In the genomic region with DNA sequence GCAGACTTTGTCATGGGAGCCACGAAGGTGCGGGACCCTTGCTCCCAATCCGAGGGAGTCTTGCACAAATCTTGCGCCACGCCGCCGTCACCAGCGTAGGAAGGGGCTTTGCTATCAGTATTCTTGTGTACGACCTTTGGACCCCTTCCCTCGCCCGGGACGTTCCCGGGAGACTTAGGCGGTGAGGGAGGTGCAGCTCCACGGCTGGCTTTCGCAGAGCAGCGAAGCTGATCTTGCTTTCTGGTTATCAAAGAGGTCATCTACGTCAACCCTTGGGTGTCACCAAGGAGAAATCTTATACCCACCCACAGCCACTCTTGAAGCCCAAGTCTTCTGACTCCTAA, we compare ENCODE assay signal across 7 cellular contexts. TPM values are rescaled to one million over a fixed set of nuclear protein-coding genes. Genes with fewer than 3 reads are reported as not detected.
DNase-seq lines count a peak whose midpoint lies in the region; ATAC-seq and TF ChIP-seq lines count a peak whose summit lies in the region.

No MANE protein-coding gene starts in this region.

- DNase-seq in Peyer's patch (peak in 2 of 3 donors; percentile 85 to 86), endothelial cell (ENCODE audit: low spot score) (no peak), AG08396 (ENCODE audit: low spot score) (no peak)
- DNase-seq in activated CD4-positive, CD25-positive, alpha-beta regulatory T cell treated with anti-CD3 and anti-CD28 coated beads, Interleukin-2, amount 50 U/mL, for 72 hours: no peak

- no peaks in the 10 kb centered on the region for H3K27me3 ChIP-seq in Peyer's patch

- no peak overlapping the region for H3K27ac Mint-ChIP-seq in endothelial cell (ENCODE audit: unreplicated experiment)
- peak overlapping the region; percentile 81 to 96 (median 95) for H3K27ac Mint-ChIP-seq in nephron

- ATAC-seq in GM21825 (IDR thresholded peaks at IDR 0.05; ENCODE audit: unreplicated experiment) (peak; percentile 5), HG03039 (IDR thresholded peaks at IDR 0.05; ENCODE audit: unreplicated experiment) (no peak)

- no peak for TF ChIP-seq CTCF in Peyer's patch (IDR thresholded peaks at IDR 0.05)
- TF ChIP-seq CTCF in endothelial cell (IDR thresholded peaks at IDR 0.05; ENCODE audit: unreplicated experiment): no peak
- TF ChIP-seq CTCF in nephron (IDR thresholded peaks at IDR 0.05; ENCODE audit: unreplicated experiment in 3 of 3): no peak

- TF ChIP-seq POLR2A in Peyer's patch (IDR thresholded peaks at IDR 0.05): no peak

- no peaks in the 10 kb centered on the region for H3K36me3 ChIP-seq in Peyer's patch

- H3K4me3 Mint-ChIP-seq in endothelial cell (ENCODE audit: unreplicated experiment) (peak overlapping the region; percentile 95), nephron (peak overlapping the region; percentile 92 to 97 (median 94))

- H3K27me3 Mint-ChIP-seq in endothelial cell (ENCODE audit: unreplicated experiment) (peaks cover 6% of the 10 kb centered on the region), nephron (ENCODE audit: low read depth) (no peaks in the 10 kb centered on the region)

- H3K9me3 ChIP-seq in Peyer's patch: no peaks in the 10 kb centered on the region

- H3K4me1 ChIP-seq in Peyer's patch: peaks cover 0 to 25% (median 2%) of the 10 kb centered on the region in 4 donors

- peak overlapping the region; percentile 92 to 98 (median 96) for H3K27ac ChIP-seq in Peyer's patch

- H3K9me3 Mint-ChIP-seq in endothelial cell (ENCODE audit: unreplicated experiment) (no peaks in the 10 kb centered on the region), nephron (no peaks in the 10 kb centered on the region)

- H3K36me3 Mint-ChIP-seq in endothelial cell (ENCODE audit: low read depth, unreplicated experiment) (no peaks in the 10 kb centered on the region), nephron (ENCODE audit: low read depth) (peaks cover 4% of the 10 kb centered on the region)

- peak overlapping the region; percentile 64 to 88 (median 74) for H3K4me3 ChIP-seq in Peyer's patch

- H3K4me1 Mint-ChIP-seq in endothelial cell (ENCODE audit: unreplicated experiment) (peaks cover 4% of the 10 kb centered on the region), nephron (peaks cover 19% of the 10 kb centered on the region)

RNA-seq across cellular contexts. Expression of a gene that starts 0.6 kb away (rescaled TPM):
- total RNA-seq in Peyer's patch (100 to 1,000 TPM in 1 of 4 donors, 10 to 100 TPM in 3; 24.8 to 103 (median 78.7) TPM), endothelial cell (ENCODE audit: unreplicated experiment) (116 TPM)

RNA-seq across cellular contexts. Expression of a gene that starts 11.8 kb away (rescaled TPM):
- total RNA-seq in Peyer's patch (10 to 100 TPM; 34.5 to 60.2 (median 54.1) TPM), endothelial cell (ENCODE audit: unreplicated experiment) (45.7 TPM)

RNA-seq across cellular contexts. Expression of a gene that starts 34.0 kb away (rescaled TPM):
- total RNA-seq in Peyer's patch: 10 to 100 TPM; 45.8 to 68.5 (median 65.2) TPM
- 106 TPM for total RNA-seq in endothelial cell (ENCODE audit: unreplicated experiment)

RNA-seq across cellular contexts. Expression of a gene that starts 41.9 kb away (rescaled TPM):
- 100 to 1,000 TPM; 275 to 432 (median 358) TPM for total RNA-seq in Peyer's patch
- total RNA-seq in endothelial cell (ENCODE audit: unreplicated experiment): 122 TPM

RNA-seq across cellular contexts. Expression of a gene that starts 52.9 kb away (rescaled TPM):
- total RNA-seq in Peyer's patch: 10 to 100 TPM in 1 of 4 donors, 1 to 10 TPM in 1, not detected in 2; 1.3 to 12.4 TPM
- total RNA-seq in endothelial cell (ENCODE audit: unreplicated experiment): not detected

Comparison
In these comparisons a context has a peak if more than half of its experiments do, and no peak if none do; other contexts are left out.
1. DNase-seq: peak in Peyer's patch (2 of 3); none in endothelial cell (single experiment), AG08396 (single experiment) and activated CD4-positive, CD25-positive, alpha-beta regulatory T cell treated with anti-CD3 and anti-CD28 coated beads, Interleukin-2, amount 50 U/mL, for 72 hours (single experiment).